In genomic region chr9:127118597-127119318, GRCh38 we compare ENCODE assay signal across 12 cellular contexts. TPM values are rescaled to one million over a fixed set of nuclear protein-coding genes. Genes with fewer than 3 reads are reported as not detected.
DNase-seq lines count a peak whose midpoint lies in the region; ATAC-seq and TF ChIP-seq lines count a peak whose summit lies in the region.
"Had no signal": no experiment of that assay in that cellular context is flagged by ENCODE, and none has a peak within 500 bp of the region (broad histone marks: within the 10 kb centered on the region; RNA-seq: fewer than 3 reads in every experiment).

No MANE protein-coding gene starts in this region.

- H3K27me3 Mint-ChIP-seq in stimulated activated memory B cell treated with anti-CD40 and anti-IgM and Interleukin-4, amounts not matched to agents 10 μg/mL and 1 μg/mL and 100 μg/mL, for 72 hours, result peaks cover 24% of the 10 kb centered on the region
- H3K27me3 Mint-ChIP-seq in Calu3 (ENCODE audit: unreplicated experiment), result no peaks in the 10 kb centered on the region

- POLR2A ChIA-PET in OCI-LY7 (lab: Charles Lee), result no interaction called here

- no peaks in the 10 kb centered on the region for H3K36me3 Mint-ChIP-seq in stimulated activated memory B cell treated with anti-CD40 and anti-IgM and Interleukin-4, amounts not matched to agents 10 μg/mL and 1 μg/mL and 100 μg/mL, for 72 hours
- peaks cover 4% of the 10 kb centered on the region for H3K36me3 Mint-ChIP-seq in Calu3 (ENCODE audit: insufficient read depth, unreplicated experiment)

- intact Hi-C loops in OCI-LY7 (cut with micrococcal nuclease; ENCODE audit: unreplicated experiment) (no loop called here), Calu3 (cut with micrococcal nuclease; ENCODE audit: unreplicated experiment) (no loop called here)

- H3K4me3 ChIP-seq in OCI-LY7 (ENCODE audit: low read depth, low read length, poor library complexity, severe bottlenecking), result no peak overlapping the region

- no peaks in the 10 kb centered on the region for H3K36me3 ChIP-seq in OCI-LY7 (ENCODE audit: insufficient read depth, low read length)

- no peaks in the 10 kb centered on the region for H3K9me3 ChIP-seq in OCI-LY7 (ENCODE audit: low read length)

- DNase-seq in OCI-LY7 (ENCODE audit: low spot score) (no peak), Calu3 (no peak)
- DNase-seq in central memory CD4-positive, alpha-beta T cell, result no peak
- DNase-seq: activated CD4-positive, alpha-beta memory T cell treated with anti-CD3 and anti-CD28 coated beads, Interleukin-2, amount 10 ng/mL, durations not matched to agents 7 days and 5 days; erythroblast; stimulated activated naive CD4-positive, alpha-beta T cell treated with Interleukin-2 at 50 U/mL for 16 hours had no signal

- H3K4me1 Mint-ChIP-seq in stimulated activated memory B cell treated with anti-CD40 and anti-IgM and Interleukin-4, amounts not matched to agents 10 μg/mL and 1 μg/mL and 100 μg/mL, for 72 hours, result peaks cover 40% of the 10 kb centered on the region
- H3K4me1 Mint-ChIP-seq in Calu3 (ENCODE audit: low read depth, unreplicated experiment), result no peaks in the 10 kb centered on the region

- BruUV-seq in OCI-LY7 (replicated peaks; lab: Mats Ljungman, UMichigan), result no TSS peak
- no TSS peak for BruUV-seq in Calu3 (replicated peaks; lab: Mats Ljungman, UMichigan)

- H3K27ac ChIP-seq in cingulate gyrus (ENCODE audit: low read depth, low read length), result peak overlapping the region; percentile 34
- no peak overlapping the region for H3K27ac ChIP-seq in OCI-LY7 (ENCODE audit: low read depth, low read length, poor library complexity, severe bottlenecking)
- H3K27ac ChIP-seq: C4-2B had no signal

- H4K20me1 ChIP-seq in OCI-LY7 (ENCODE audit: insufficient read depth, low read length), result no peaks in the 10 kb centered on the region

- no peaks in the 10 kb centered on the region for H3K9me3 Mint-ChIP-seq in stimulated activated memory B cell treated with anti-CD40 and anti-IgM and Interleukin-4, amounts not matched to agents 10 μg/mL and 1 μg/mL and 100 μg/mL, for 72 hours
- no peaks in the 10 kb centered on the region for H3K9me3 Mint-ChIP-seq in Calu3 (ENCODE audit: low read depth, unreplicated experiment)
- H3K9me3 Mint-ChIP-seq: activated CD4-positive, alpha-beta memory T cell treated with anti-CD3 and anti-CD28 coated beads, Interleukin-2, amount 10 ng/mL, durations not matched to agents 7 days and 5 days; activated T-helper 1 cell treated with anti-CD3 and anti-CD28 coated beads, Interleukin-12 subunit alpha, Interleukin-12 subunit beta, Interleukin-2, Interleukin-4 antibody, amounts not matched to agents 30 ng/mL and 10 ng/mL and 1 ng/mL, durations not matched to agents 14 hours and 24 hours and 36 hours had no signal

- ATAC-seq in GM18520 (IDR thresholded peaks at IDR 0.05; ENCODE audit: unreplicated experiment) (peak; percentile 46), HG03442 (IDR thresholded peaks at IDR 0.05; ENCODE audit: unreplicated experiment) (peak; percentile 40)
- ATAC-seq in stimulated activated memory B cell treated with anti-CD40 and anti-IgM and Interleukin-4, amounts not matched to agents 10 μg/mL and 1 μg/mL and 100 μg/mL, for 72 hours, result peak; percentile 83

- H3K27ac Mint-ChIP-seq in stimulated activated memory B cell treated with anti-CD40 and anti-IgM and Interleukin-4, amounts not matched to agents 10 μg/mL and 1 μg/mL and 100 μg/mL, for 72 hours, result no peak overlapping the region
- H3K27ac Mint-ChIP-seq in Calu3 (ENCODE audit: unreplicated experiment), result no peak overlapping the region
- H3K27ac Mint-ChIP-seq: activated CD4-positive, alpha-beta memory T cell treated with anti-CD3 and anti-CD28 coated beads, Interleukin-2, amount 10 ng/mL, durations not matched to agents 7 days and 5 days; activated T-helper 1 cell treated with anti-CD3 and anti-CD28 coated beads, Interleukin-12 subunit alpha, Interleukin-12 subunit beta, Interleukin-2, Interleukin-4 antibody, amounts not matched to agents 30 ng/mL and 10 ng/mL and 1 ng/mL, durations not matched to agents 14 hours and 24 hours and 36 hours had no signal

- no peaks in the 10 kb centered on the region for H3K9me2 ChIP-seq in OCI-LY7 (ENCODE audit: insufficient read depth, low read length)

- H3K4me2 ChIP-seq in OCI-LY7 (ENCODE audit: low read length), result no peak overlapping the region

- peaks cover 16% of the 10 kb centered on the region for H3K4me1 ChIP-seq in OCI-LY7 (ENCODE audit: insufficient read depth, low read length, poor library complexity, severe bottlenecking)

- no peak overlapping the region for H3K4me3 Mint-ChIP-seq in stimulated activated memory B cell treated with anti-CD40 and anti-IgM and Interleukin-4, amounts not matched to agents 10 μg/mL and 1 μg/mL and 100 μg/mL, for 72 hours
- H3K4me3 Mint-ChIP-seq in Calu3 (ENCODE audit: low read depth, unreplicated experiment), result no peak overlapping the region
- H3K4me3 Mint-ChIP-seq: activated CD4-positive, alpha-beta memory T cell treated with anti-CD3 and anti-CD28 coated beads, Interleukin-2, amount 10 ng/mL, durations not matched to agents 7 days and 5 days; activated T-helper 1 cell treated with anti-CD3 and anti-CD28 coated beads, Interleukin-12 subunit alpha, Interleukin-12 subunit beta, Interleukin-2, Interleukin-4 antibody, amounts not matched to agents 30 ng/mL and 10 ng/mL and 1 ng/mL, durations not matched to agents 14 hours and 24 hours and 36 hours had no signal

- no peak for TF ChIP-seq CTCF in OCI-LY7 (conservative IDR thresholded peaks at IDR 0.05; ENCODE audit: low read length)
- TF ChIP-seq CTCF in Calu3 (IDR thresholded peaks at IDR 0.05; ENCODE audit: unreplicated experiment), result no peak

- no peak overlapping the region for H2AFZ ChIP-seq in OCI-LY7 (ENCODE audit: low read length)

- no peaks in the 10 kb centered on the region for H3K79me2 ChIP-seq in OCI-LY7 (ENCODE audit: insufficient read depth, low read depth, low read length)

- CTCF ChIA-PET in OCI-LY7 (lab: Charles Lee; ENCODE audit: unreplicated experiment) (interaction anchor here (0.6 kb wide), 1 partner anchor 235 kb away, joined by 3 read pairs; no protein-coding TSS in a partner anchor), Calu3 (lab: Charles Lee) (no interaction called here)

RNA-seq across cellular contexts. Expression of gene ANGPTL2, which starts 3.7 kb away (rescaled TPM):
- total RNA-seq in OCI-LY7 (2014; rRNA removed; shearing (Covaris generic)), result not detected in 2 replicates
- not detected in 2 replicates for total RNA-seq in OCI-LY7 (2022)
- total RNA-seq in Calu3 (2022), result not detected in 2 replicates
- total RNA-seq: activated T-helper 1 cell treated with anti-CD3 and anti-CD28 coated beads, Interleukin-12 subunit alpha, Interleukin-12 subunit beta, Interleukin-2, Interleukin-4 antibody, amounts not matched to agents 30 ng/mL and 10 ng/mL and 1 ng/mL, durations not matched to agents 14 hours and 24 hours and 36 hours had no signal
